ENCODE assay signal across 25 cellular contexts in the genomic region with DNA sequence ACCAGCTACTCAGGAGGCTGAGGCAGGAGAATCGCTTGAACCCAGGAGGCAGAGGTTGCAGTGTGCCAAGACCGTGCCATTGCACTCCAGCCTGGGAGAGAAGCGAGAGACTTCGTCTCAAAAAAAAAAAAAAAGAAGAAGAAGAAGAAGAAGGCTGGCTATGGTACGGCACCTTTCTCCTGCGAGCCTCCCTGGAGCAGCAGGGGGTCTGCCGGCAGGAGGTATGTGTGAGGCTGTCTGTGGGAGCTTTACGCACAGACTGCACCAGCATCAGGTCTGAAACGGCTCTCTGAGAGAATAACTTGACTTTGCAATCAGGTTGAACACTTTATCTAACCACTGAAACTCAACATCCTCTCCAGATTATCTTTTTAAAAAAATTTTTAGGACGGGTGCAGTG.
"Had no signal": no experiment of that assay in that cellular context is flagged by ENCODE, and none has a peak within 500 bp of the region (broad histone marks: within the 10 kb centered on the region; RNA-seq: fewer than 3 reads in every experiment).

No MANE protein-coding gene starts in this region.

- H3K9me3 ChIP-seq: colonic mucosa, esophagus squamous epithelium, gastroesophageal sphincter had no signal

- H3K27me3 ChIP-seq: brain microvascular endothelial cell, colonic mucosa, esophagus squamous epithelium, gastroesophageal sphincter had no signal

- H3K4me3 ChIP-seq: colonic mucosa, esophagus squamous epithelium, gastroesophageal sphincter had no signal

- H3K4me1 ChIP-seq: colonic mucosa had no signal

- ATAC-seq: activated CD8-positive, alpha-beta T cell treated with anti-CD3 and anti-CD28 coated beads for 36 hours; activated T-cell treated with anti-CD3 and anti-CD28 coated beads, Interleukin-2, amount 50 U/mL, for 4 hours; activated T-helper 17 cell treated with anti-CD3 and anti-CD28 coated beads, Interleukin-2, amount 50 U/mL, for 72 hours; gastroesophageal sphincter; WTC11 had no signal

- H3K36me3 ChIP-seq: brain microvascular endothelial cell, colonic mucosa, esophagus squamous epithelium, gastroesophageal sphincter had no signal

- DNase-seq: activated CD4-positive, alpha-beta T cell treated with anti-CD3 and anti-CD28 coated beads for 1 hour; activated CD4-positive, alpha-beta T cell treated with anti-CD3 and anti-CD28 coated beads for 4 hours; activated CD4-positive, alpha-beta T cell treated with anti-CD3 and anti-CD28 coated beads, Interleukin-2, amount 10 ng/mL, durations not matched to agents 7 days and 5 days; activated CD4-positive, alpha-beta T cell treated with anti-CD3 and anti-CD28 coated beads, Interleukin-2, amount 50 U/mL, for 4 hours; activated CD8-positive, alpha-beta memory T cell treated with anti-CD3 and anti-CD28 coated beads for 24 hours; activated CD8-positive, alpha-beta T cell treated with anti-CD3 and anti-CD28 coated beads for 36 hours; activated effector memory CD4-positive, alpha-beta T cell treated with Interleukin-2 at 50 U/mL for 16 hours; activated gamma-delta T cell treated with Interleukin-2 at 50 U/mL for 16 hours; activated naive CD4-positive, alpha-beta T cell treated with anti-CD3 and anti-CD28 coated beads, Interleukin-2, amount 50 U/mL, for 16 hours; activated naive CD4-positive, alpha-beta T cell treated with Interleukin-2 at 50 U/mL for 16 hours; activated T-cell treated with anti-CD3 and anti-CD28 coated beads, Interleukin-2, amount 50 U/mL, for 4 hours; amniotic stem cell; anterior cingulate cortex; brain microvascular endothelial cell; colonic mucosa; effector CD8-positive, alpha-beta T cell; esophagus squamous epithelium; foreskin melanocyte; T-helper 1 cell; T-helper 2 cell had no signal

- H3K27ac ChIP-seq: brain microvascular endothelial cell, colonic mucosa, epithelial cell of prostate, esophagus squamous epithelium, gastroesophageal sphincter, VCaP had no signal
